Comparison of ENCODE assay signal across 1 cellular context in genomic region chr19:47228937-47229673, GRCh38.
TF ChIP-seq lines count a peak whose summit lies in the region.

No MANE protein-coding gene starts in this region.

TF ChIP-seq in K562, 482 proteins besides CTCF, POLR2A, EP300 and RAD21 (continued from another document and continues in another):
- TF ChIP-seq, protein P1, sequence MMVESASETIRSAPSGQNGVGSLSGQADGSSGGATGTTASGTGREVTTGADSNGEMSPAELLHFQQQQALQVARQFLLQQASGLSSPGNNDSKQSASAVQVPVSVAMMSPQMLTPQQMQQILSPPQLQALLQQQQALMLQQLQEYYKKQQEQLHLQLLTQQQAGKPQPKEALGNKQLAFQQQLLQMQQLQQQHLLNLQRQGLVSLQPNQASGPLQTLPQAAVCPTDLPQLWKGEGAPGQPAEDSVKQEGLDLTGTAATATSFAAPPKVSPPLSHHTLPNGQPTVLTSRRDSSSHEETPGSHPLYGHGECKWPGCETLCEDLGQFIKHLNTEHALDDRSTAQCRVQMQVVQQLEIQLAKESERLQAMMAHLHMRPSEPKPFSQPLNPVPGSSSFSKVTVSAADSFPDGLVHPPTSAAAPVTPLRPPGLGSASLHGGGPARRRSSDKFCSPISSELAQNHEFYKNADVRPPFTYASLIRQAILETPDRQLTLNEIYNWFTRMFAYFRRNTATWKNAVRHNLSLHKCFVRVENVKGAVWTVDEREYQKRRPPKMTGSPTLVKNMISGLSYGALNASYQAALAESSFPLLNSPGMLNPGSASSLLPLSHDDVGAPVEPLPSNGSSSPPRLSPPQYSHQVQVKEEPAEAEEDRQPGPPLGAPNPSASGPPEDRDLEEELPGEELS (CRISPR knock-in tag; IDR thresholded peaks at IDR 0.05; ENCODE audit: borderline replicate concordance): 0 out of 2 replicates have a peak, but pooled peaks have one; percentile 65
- TF ChIP-seq PHB (CRISPR knock-in tag; IDR thresholded peaks at IDR 0.05) (no peak), BHLHE40 (IDR thresholded peaks at IDR 0.05; ENCODE audit: low read length) (peak; percentile 89), CEBPB (tag; IDR thresholded peaks at IDR 0.05) (no peak), PREB (CRISPR knock-in tag; IDR thresholded peaks at IDR 0.05) (no peak), ZNF263 (CRISPR knock-in tag; IDR thresholded peaks at IDR 0.05; ENCODE audit: borderline replicate concordance) (no peak), NFYB (IDR thresholded peaks at IDR 0.05; ENCODE audit: extremely low read depth, insufficient read length) (no peak), WHSC1 (IDR thresholded peaks at IDR 0.05; ENCODE audit: low read length) (no peak), ZNF224 (CRISPR knock-in tag; IDR thresholded peaks at IDR 0.05) (no peak), ETV1 (tag; conservative IDR thresholded peaks at IDR 0.05; ENCODE audit: low read depth) (no peak), SMC3 (conservative IDR thresholded peaks at IDR 0.05; ENCODE audit: insufficient read depth, low read depth, low read length) (no peak), CHAMP1 (IDR thresholded peaks at IDR 0.05) (no peak), RBM39 (optimal IDR thresholded peaks at IDR 0.05; ENCODE audit: low read depth, low read length) (no peak), DDX20 (tag; IDR thresholded peaks at IDR 0.05; ENCODE audit: low read depth) (no peak), PCBP1 (IDR thresholded peaks at IDR 0.05; ENCODE audit: low read depth, low read length, poor library complexity, severe bottlenecking) (no peak), SLC30A9 (CRISPR knock-in tag; IDR thresholded peaks at IDR 0.05) (no peak), CHD2 (IDR thresholded peaks at IDR 0.05; ENCODE audit: low read depth, low read length) (no peak), CBX8 (IDR thresholded peaks at IDR 0.05; ENCODE audit: borderline replicate concordance, extremely low read depth, low read depth, low read length, poor library complexity, severe bottlenecking) (no peak), PHF8 (IDR thresholded peaks at IDR 0.05; ENCODE audit: borderline replicate concordance, low read length) (no peak), CHCHD3 (CRISPR knock-in tag; IDR thresholded peaks at IDR 0.05) (no peak), ZNF444 (CRISPR knock-in tag; IDR thresholded peaks at IDR 0.05) (no peak), ZBTB7A (IDR thresholded peaks at IDR 0.05; ENCODE audit: borderline replicate concordance, control insufficient read depth, low read depth, low read length) (peak; percentile 24; the same call in 1 of the 2 replicates), HDGF (IDR thresholded peaks at IDR 0.05) (peak; percentile 94; the same call in 1 of the 2 replicates), SIN3B (IDR thresholded peaks at IDR 0.05; ENCODE audit: low read depth) (no peak), HMGN3 (IDR thresholded peaks at IDR 0.05; ENCODE audit: borderline replicate concordance, extremely low read depth, insufficient read length, low read depth, low read length) (no peak), KLF16 (IDR thresholded peaks at IDR 0.05) (no peak), SIRT6 (IDR thresholded peaks at IDR 0.05; ENCODE audit: low read depth, low read length) (no peak), USF1 (CRISPR knock-in tag; IDR thresholded peaks at IDR 0.05) (peak; percentile 82), CREBBP (IDR thresholded peaks at IDR 0.05; ENCODE audit: low read depth, low read length) (no peak), THRAP3 (IDR thresholded peaks at IDR 0.05; ENCODE audit: borderline replicate concordance) (no peak), GABPB1 (CRISPR knock-in tag; IDR thresholded peaks at IDR 0.05) (no peak), ZNF232 (CRISPR knock-in tag; IDR thresholded peaks at IDR 0.05) (no peak), PPARD (CRISPR knock-in tag; IDR thresholded peaks at IDR 0.05) (no peak), RFX5 (IDR thresholded peaks at IDR 0.05; ENCODE audit: low read depth, low read length) (no peak), TCF3 (CRISPR knock-in tag; IDR thresholded peaks at IDR 0.05) (peak; percentile 49), TCF7 (IDR thresholded peaks at IDR 0.05; ENCODE audit: borderline replicate concordance) (no peak), GTF2F1 (IDR thresholded peaks at IDR 0.05; ENCODE audit: low read depth, low read length) (0 out of 2 replicates have a peak, but pooled peaks have one; percentile 38), RFX7 (CRISPR knock-in tag; IDR thresholded peaks at IDR 0.05) (no peak), SMAD2 (IDR thresholded peaks at IDR 0.05; ENCODE audit: low read depth, low read length) (no peak)
- TF ChIP-seq, protein P2, sequence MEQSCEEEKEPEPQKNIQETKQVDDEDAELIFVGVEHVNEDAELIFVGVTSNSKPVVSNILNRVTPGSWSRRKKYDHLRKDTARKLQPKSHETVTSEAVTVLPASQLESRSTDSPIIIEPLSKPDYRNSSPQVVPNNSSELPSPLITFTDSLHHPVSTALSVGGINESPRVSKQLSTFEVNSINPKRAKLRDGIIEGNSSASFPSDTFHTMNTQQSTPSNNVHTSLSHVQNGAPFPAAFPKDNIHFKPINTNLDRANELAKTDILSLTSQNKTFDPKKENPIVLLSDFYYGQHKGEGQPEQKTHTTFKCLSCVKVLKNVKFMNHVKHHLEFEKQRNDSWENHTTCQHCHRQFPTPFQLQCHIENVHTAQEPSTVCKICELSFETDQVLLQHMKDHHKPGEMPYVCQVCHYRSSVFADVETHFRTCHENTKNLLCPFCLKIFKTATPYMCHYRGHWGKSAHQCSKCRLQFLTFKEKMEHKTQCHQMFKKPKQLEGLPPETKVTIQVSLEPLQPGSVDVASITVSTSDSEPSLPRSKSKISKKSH (CRISPR knock-in tag; IDR thresholded peaks at IDR 0.05): no peak
- TF ChIP-seq, protein P3, sequence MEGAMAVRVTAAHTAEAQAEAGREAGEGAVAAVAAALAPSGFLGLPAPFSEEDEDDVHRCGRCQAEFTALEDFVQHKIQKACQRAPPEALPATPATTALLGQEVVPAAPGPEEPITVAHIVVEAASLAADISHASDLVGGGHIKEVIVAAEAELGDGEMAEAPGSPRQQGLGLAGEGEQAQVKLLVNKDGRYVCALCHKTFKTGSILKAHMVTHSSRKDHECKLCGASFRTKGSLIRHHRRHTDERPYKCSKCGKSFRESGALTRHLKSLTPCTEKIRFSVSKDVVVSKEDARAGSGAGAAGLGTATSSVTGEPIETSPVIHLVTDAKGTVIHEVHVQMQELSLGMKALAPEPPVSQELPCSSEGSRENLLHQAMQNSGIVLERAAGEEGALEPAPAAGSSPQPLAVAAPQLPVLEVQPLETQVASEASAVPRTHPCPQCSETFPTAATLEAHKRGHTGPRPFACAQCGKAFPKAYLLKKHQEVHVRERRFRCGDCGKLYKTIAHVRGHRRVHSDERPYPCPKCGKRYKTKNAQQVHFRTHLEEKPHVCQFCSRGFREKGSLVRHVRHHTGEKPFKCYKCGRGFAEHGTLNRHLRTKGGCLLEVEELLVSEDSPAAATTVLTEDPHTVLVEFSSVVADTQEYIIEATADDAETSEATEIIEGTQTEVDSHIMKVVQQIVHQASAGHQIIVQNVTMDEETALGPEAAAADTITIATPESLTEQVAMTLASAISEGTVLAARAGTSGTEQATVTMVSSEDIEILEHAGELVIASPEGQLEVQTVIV (CRISPR knock-in tag; IDR thresholded peaks at IDR 0.05; ENCODE audit: borderline replicate concordance): no peak
- TF ChIP-seq, protein P4, sequence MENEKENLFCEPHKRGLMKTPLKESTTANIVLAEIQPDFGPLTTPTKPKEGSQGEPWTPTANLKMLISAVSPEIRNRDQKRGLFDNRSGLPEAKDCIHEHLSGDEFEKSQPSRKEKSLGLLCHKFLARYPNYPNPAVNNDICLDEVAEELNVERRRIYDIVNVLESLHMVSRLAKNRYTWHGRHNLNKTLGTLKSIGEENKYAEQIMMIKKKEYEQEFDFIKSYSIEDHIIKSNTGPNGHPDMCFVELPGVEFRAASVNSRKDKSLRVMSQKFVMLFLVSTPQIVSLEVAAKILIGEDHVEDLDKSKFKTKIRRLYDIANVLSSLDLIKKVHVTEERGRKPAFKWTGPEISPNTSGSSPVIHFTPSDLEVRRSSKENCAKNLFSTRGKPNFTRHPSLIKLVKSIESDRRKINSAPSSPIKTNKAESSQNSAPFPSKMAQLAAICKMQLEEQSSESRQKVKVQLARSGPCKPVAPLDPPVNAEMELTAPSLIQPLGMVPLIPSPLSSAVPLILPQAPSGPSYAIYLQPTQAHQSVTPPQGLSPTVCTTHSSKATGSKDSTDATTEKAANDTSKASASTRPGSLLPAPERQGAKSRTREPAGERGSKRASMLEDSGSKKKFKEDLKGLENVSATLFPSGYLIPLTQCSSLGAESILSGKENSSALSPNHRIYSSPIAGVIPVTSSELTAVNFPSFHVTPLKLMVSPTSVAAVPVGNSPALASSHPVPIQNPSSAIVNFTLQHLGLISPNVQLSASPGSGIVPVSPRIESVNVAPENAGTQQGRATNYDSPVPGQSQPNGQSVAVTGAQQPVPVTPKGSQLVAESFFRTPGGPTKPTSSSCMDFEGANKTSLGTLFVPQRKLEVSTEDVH (IDR thresholded peaks at IDR 0.05; ENCODE audit: low read depth, partially characterized antibody): no peak
- TF ChIP-seq, protein P5, sequence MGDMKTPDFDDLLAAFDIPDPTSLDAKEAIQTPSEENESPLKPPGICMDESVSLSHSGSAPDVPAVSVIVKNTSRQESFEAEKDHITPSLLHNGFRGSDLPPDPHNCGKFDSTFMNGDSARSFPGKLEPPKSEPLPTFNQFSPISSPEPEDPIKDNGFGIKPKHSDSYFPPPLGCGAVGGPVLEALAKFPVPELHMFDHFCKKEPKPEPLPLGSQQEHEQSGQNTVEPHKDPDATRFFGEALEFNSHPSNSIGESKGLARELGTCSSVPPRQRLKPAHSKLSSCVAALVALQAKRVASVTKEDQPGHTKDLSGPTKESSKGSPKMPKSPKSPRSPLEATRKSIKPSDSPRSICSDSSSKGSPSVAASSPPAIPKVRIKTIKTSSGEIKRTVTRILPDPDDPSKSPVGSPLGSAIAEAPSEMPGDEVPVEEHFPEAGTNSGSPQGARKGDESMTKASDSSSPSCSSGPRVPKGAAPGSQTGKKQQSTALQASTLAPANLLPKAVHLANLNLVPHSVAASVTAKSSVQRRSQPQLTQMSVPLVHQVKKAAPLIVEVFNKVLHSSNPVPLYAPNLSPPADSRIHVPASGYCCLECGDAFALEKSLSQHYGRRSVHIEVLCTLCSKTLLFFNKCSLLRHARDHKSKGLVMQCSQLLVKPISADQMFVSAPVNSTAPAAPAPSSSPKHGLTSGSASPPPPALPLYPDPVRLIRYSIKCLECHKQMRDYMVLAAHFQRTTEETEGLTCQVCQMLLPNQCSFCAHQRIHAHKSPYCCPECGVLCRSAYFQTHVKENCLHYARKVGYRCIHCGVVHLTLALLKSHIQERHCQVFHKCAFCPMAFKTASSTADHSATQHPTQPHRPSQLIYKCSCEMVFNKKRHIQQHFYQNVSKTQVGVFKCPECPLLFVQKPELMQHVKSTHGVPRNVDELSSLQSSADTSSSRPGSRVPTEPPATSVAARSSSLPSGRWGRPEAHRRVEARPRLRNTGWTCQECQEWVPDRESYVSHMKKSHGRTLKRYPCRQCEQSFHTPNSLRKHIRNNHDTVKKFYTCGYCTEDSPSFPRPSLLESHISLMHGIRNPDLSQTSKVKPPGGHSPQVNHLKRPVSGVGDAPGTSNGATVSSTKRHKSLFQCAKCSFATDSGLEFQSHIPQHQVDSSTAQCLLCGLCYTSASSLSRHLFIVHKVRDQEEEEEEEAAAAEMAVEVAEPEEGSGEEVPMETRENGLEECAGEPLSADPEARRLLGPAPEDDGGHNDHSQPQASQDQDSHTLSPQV (IDR thresholded peaks at IDR 0.05): no peak
